8 cellular contexts compared by ENCODE assay signal in the genomic region with DNA sequence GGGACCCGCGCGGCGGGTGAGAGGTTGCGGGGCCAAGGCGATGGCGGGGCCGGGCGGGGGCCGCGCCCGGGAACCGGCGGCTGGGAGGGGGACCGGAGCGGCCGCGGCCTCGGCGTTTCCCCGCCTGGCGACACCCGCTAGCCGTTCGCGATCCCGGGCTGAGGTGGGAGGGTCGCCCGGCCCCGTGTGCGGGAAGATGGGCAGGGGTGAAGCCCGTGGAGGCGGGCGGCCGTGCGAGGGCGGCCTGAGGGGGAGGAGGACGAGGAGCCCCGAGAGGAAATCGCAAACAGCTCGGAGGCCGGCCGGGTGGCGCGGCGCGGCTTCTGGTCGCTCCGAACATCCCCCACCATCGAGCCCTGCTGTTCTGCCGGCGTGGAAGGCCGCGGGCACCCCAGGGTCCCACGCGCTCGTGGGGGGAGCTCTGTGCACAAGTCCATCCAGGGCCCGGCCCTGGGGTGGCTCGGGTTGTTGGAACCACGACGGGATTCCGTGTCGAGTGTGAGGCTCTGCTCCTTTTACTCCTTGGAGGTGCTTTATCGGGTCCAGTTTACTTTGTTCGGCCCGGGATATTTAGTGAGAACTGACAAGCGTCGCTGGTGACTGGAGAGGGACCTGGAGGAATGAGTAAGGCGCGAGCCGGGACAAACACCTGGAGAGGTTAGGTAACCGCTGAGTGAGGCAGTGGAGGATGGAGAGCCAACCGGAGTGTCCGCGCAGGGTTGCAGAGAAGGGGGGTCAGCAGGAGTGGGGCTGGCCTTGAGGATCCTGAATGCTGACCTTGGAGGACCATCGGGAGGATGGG. TPM values are rescaled to one million over a fixed set of nuclear protein-coding genes. Genes with fewer than 3 reads are reported as not detected.
DNase-seq lines count a peak whose midpoint lies in the region; ATAC-seq and TF ChIP-seq lines count a peak whose summit lies in the region.

No MANE protein-coding gene starts in this region.

- no peaks in the 10 kb centered on the region for H3K9me3 ChIP-seq in thoracic aorta

- peak overlapping the region; percentile 80 for H3K4me3 ChIP-seq in fibroblast of mammary gland (ENCODE audit: control insufficient read depth, low read depth, low read length)
- peak overlapping the region; percentile 92 for H3K4me3 ChIP-seq in thoracic aorta

- H3K27ac ChIP-seq in thoracic aorta, result peak overlapping the region; percentile 81 to 92

- peak overlapping the region; percentile 94 for H3K4me3 Mint-ChIP-seq in activated T-helper 17 cell treated with anti-CD3 and anti-CD28 coated beads, Interleukin-2, amount 50 U/mL, for 72 hours
- peak overlapping the region; percentile 92 to 98 (median 94) for H3K4me3 Mint-ChIP-seq in naive thymus-derived CD8-positive, alpha-beta T cell

- DNase-seq in NCI-H510A treated with DMSO at 0.1 percent for 48 hours (lab: John Stamatoyannopoulos, UW) (peak; percentile 15), NCI-H510A (lab: John Stamatoyannopoulos, UW) (no peak), NCI-H69 (lab: John Stamatoyannopoulos, UW) (peak; percentile 59), fibroblast of mammary gland (ENCODE audit: low read depth) (peak; percentile 21), thoracic aorta (ENCODE audit: low spot score) (no peak)
- peak; percentile 22 to 71 (median 52) for DNase-seq in naive thymus-derived CD8-positive, alpha-beta T cell

- peaks cover 35% of the 10 kb centered on the region for H3K4me1 Mint-ChIP-seq in activated T-helper 17 cell treated with anti-CD3 and anti-CD28 coated beads, Interleukin-2, amount 50 U/mL, for 72 hours
- peaks cover 29 to 60% (median 52%) of the 10 kb centered on the region in 4 donors for H3K4me1 Mint-ChIP-seq in naive thymus-derived CD8-positive, alpha-beta T cell

- H3K4me1 ChIP-seq in thoracic aorta (ENCODE audit: control insufficient read depth in 1 of 2, low read depth in 2 of 2), result peaks cover 12 to 45% of the 10 kb centered on the region in 2 donors

- peak; percentile 35 for ATAC-seq in HG02885 (IDR thresholded peaks at IDR 0.05; ENCODE audit: poor library complexity, unreplicated experiment)
- ATAC-seq in activated T-helper 17 cell treated with anti-CD3 and anti-CD28 coated beads, Interleukin-2, amount 50 U/mL, for 72 hours (replicated peaks), result peak; percentile 48
- peak; percentile 48 to 53 for ATAC-seq in naive thymus-derived CD8-positive, alpha-beta T cell
- peak; percentile 26 for ATAC-seq in thoracic aorta (ENCODE audit: insufficient number of reproducible peaks, low FRiP score, low read depth)

- peaks cover 11% of the 10 kb centered on the region for H3K36me3 Mint-ChIP-seq in activated T-helper 17 cell treated with anti-CD3 and anti-CD28 coated beads, Interleukin-2, amount 50 U/mL, for 72 hours (ENCODE audit: low read depth)
- H3K36me3 Mint-ChIP-seq in naive thymus-derived CD8-positive, alpha-beta T cell, result peaks cover 0 to 2% (median 0%) of the 10 kb centered on the region in 3 donors

- no peaks in the 10 kb centered on the region for H3K36me3 ChIP-seq in thoracic aorta

- H3K27me3 ChIP-seq in thoracic aorta (replicated peaks; ENCODE audit: insufficient read depth), result no peaks in the 10 kb centered on the region

- H3K27ac Mint-ChIP-seq in activated T-helper 17 cell treated with anti-CD3 and anti-CD28 coated beads, Interleukin-2, amount 50 U/mL, for 72 hours, result peak overlapping the region; percentile 87
- peak overlapping the region; percentile 87 to 95 (median 91) for H3K27ac Mint-ChIP-seq in naive thymus-derived CD8-positive, alpha-beta T cell

- POLR2A ChIA-PET in naive thymus-derived CD8-positive, alpha-beta T cell (lab: Charles Lee), result interaction anchor here (1.0 to 3.9 kb wide), 17 partner anchors 9 to 83 kb away, joined by 3 to 25 read pairs (median 5); no protein-coding TSS in a partner anchor

- TF ChIP-seq CTCF in fibroblast of mammary gland (conservative IDR thresholded peaks at IDR 0.05; ENCODE audit: control insufficient read depth, insufficient read depth, low read depth, low read length), result no peak
- no peak for TF ChIP-seq CTCF in thoracic aorta (IDR thresholded peaks at IDR 0.05)

- H3K9me3 Mint-ChIP-seq in activated T-helper 17 cell treated with anti-CD3 and anti-CD28 coated beads, Interleukin-2, amount 50 U/mL, for 72 hours, result no peaks in the 10 kb centered on the region
- no peaks in the 10 kb centered on the region for H3K9me3 Mint-ChIP-seq in naive thymus-derived CD8-positive, alpha-beta T cell

- H3K27me3 Mint-ChIP-seq in activated T-helper 17 cell treated with anti-CD3 and anti-CD28 coated beads, Interleukin-2, amount 50 U/mL, for 72 hours, result no peaks in the 10 kb centered on the region
- H3K27me3 Mint-ChIP-seq in naive thymus-derived CD8-positive, alpha-beta T cell, result no peaks in the 10 kb centered on the region

RNA-seq across cellular contexts. Expression of gene CRTC3, which starts 0.7 kb away (rescaled TPM):
- 10 to 100 TPM; 50.6 to 61.0 TPM for total RNA-seq in activated T-helper 17 cell treated with anti-CD3 and anti-CD28 coated beads, Interleukin-2, amount 50 U/mL, for 72 hours
- total RNA-seq in naive thymus-derived CD8-positive, alpha-beta T cell, result 100 to 1,000 TPM; 102 to 110 TPM
- 10 to 100 TPM; 21.9 to 51.1 (median 33.5) TPM for polyA plus RNA-seq in naive thymus-derived CD8-positive, alpha-beta T cell
- total RNA-seq in thoracic aorta, result 10 to 100 TPM; 73.2 to 89.8 TPM

Comparison
In these comparisons a context has a peak if more than half of its experiments do, and no peak if none do; other contexts are left out.
1. DNase-seq: peak in NCI-H510A treated with DMSO at 0.1 percent for 48 hours (single experiment), NCI-H69 (single experiment), fibroblast of mammary gland (single experiment) and naive thymus-derived CD8-positive, alpha-beta T cell (10 of 10); none in NCI-H510A (single experiment) and thoracic aorta (single experiment).
2. Peak in every context shown above with its lines, with median percentiles within 50 percentile points of each other: ATAC-seq.